ENCODE assay signal across 27 cellular contexts in the genomic region with DNA sequence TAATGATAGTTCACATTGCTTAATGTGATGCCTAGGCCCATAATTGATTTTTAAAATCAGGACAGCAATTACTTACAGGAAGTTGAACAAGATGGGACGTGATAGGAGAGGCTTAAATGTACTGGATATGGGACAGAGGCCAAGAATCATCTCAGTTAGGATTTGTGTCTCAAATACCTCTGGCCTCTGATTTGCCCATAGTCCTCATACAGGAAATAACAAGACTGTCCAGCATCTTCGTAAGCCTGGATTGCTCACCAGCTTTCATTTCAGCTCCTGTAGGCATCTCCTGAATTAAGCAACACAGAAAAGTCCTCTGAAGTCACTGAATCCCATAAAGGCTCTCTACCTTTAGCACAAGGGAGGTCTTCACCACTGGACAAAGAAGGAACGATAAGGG. TPM values are rescaled to one million over a fixed set of nuclear protein-coding genes. Genes with fewer than 3 reads are reported as not detected.
"Had no signal": no experiment of that assay in that cellular context is flagged by ENCODE, and none has a peak within 500 bp of the region (broad histone marks: within the 10 kb centered on the region; RNA-seq: fewer than 3 reads in every experiment).

A gene (plus strand): TSS at position 231 of the 400 bp plus-strand sequence. CDS start 4,632 bp downstream, outside the sequence.

- H3K4me3 ChIP-seq: esophagus squamous epithelium, heart right ventricle, lower lobe of right lung, sigmoid colon, testis, uterus had no signal

- ATAC-seq: activated T-cell treated with anti-CD3 and anti-CD28 coated beads, Interleukin-2, amount 50 U/mL, for 4 hours; heart right ventricle; left lobe of liver; lower lobe of right lung; naive thymus-derived CD4-positive, alpha-beta T cell; WTC11 had no signal

- H3K27me3 ChIP-seq: sigmoid colon, testis, uterus had no signal

- DNase-seq: activated CD8-positive, alpha-beta memory T cell treated with anti-CD3 and anti-CD28 coated beads for 24 hours; activated CD8-positive, alpha-beta memory T cell treated with anti-CD3 and anti-CD28 coated beads, Interleukin-2, amount 50 U/mL, for 48 hours; activated naive CD4-positive, alpha-beta T cell treated with Interleukin-2 at 50 U/mL for 16 hours; activated naive CD8-positive, alpha-beta T cell treated with anti-CD3 and anti-CD28 coated beads for 36 hours; activated T-cell treated with anti-CD3 and anti-CD28 coated beads, Interleukin-2, amount 50 U/mL, for 4 hours; amniotic stem cell; effector memory CD4-positive, alpha-beta T cell; esophagus squamous epithelium; heart right ventricle; kidney; lower lobe of right lung; naive thymus-derived CD4-positive, alpha-beta T cell; retina; sigmoid colon; stimulated activated CD4-positive, alpha-beta T cell treated with anti-CD3 and anti-CD28 coated beads, Interleukin-4, amount 100 ng/mL, for 1 hour; stimulated activated naive CD4-positive, alpha-beta T cell; T-helper 1 cell; testis; trophoblast cell; uterus had no signal

- H3K9me3 ChIP-seq: esophagus squamous epithelium, heart right ventricle, lower lobe of right lung, sigmoid colon, testis, uterus had no signal

- H3K4me1 ChIP-seq: heart right ventricle, lower lobe of right lung, sigmoid colon, testis, uterus had no signal

- H3K36me3 ChIP-seq: esophagus squamous epithelium, heart right ventricle, lower lobe of right lung, sigmoid colon, uterus had no signal

- H3K27ac ChIP-seq: esophagus squamous epithelium, heart right ventricle, lower lobe of right lung, sigmoid colon, testis, uterus had no signal

RNA-seq across cellular contexts. Expression of the gene that starts here (rescaled TPM):
- total RNA-seq: activated naive CD8-positive, alpha-beta T cell treated with anti-CD3 and anti-CD28 coated beads for 36 hours; activated T-cell treated with anti-CD3 and anti-CD28 coated beads, Interleukin-2, amount 50 U/mL, for 4 hours; activated T-helper 2 cell treated with anti-CD3 and anti-CD28 coated beads, Interferon-gamma antibody, Interleukin-2, Interleukin-4, amounts not matched to agents 10 μg/mL and 5 μg/mL and 100 μg/mL, durations not matched to agents 14 hours and 24 hours and 36 hours; cardiac septum; fibroblast of villous mesenchyme; heart right ventricle; kidney; left lobe of liver; lower lobe of right lung; naive thymus-derived CD4-positive, alpha-beta T cell; osteocyte; progenitor cell of endocrine pancreas; sigmoid colon; testis; uterus; WTC11 had no signal
- polyA plus RNA-seq: heart right ventricle; naive thymus-derived CD4-positive, alpha-beta T cell; sigmoid colon had no signal
